ENCODE assay signal across 8 cellular contexts in genomic region chr6:144214622-144215401, GRCh38.
DNase-seq lines count a peak whose midpoint lies in the region; ATAC-seq, FAIRE-seq and TF ChIP-seq lines count a peak whose summit lies in the region.

No MANE protein-coding gene starts in this region.

- peaks cover 0 to 5% of the 10 kb centered on the region in 2 experiments; a peak in 2 of 5 replicates for H3K27me3 ChIP-seq in K562 (ENCODE audit: control insufficient read depth in 2 of 2, insufficient read depth in 2 of 2, low read length in 2 of 2)
- H3K27me3 ChIP-seq in mucosa of stomach (ENCODE audit: control insufficient read depth, insufficient read depth, low read length): no peaks in the 10 kb centered on the region

- intact Hi-C loops in K562 (cut with micrococcal nuclease): loop anchor here (5.0 kb wide), 3 partner anchors 63 to 638 kb away; partner anchors contain the start of gene STX11

- H3K4me3 Mint-ChIP-seq in activated CD8-positive, alpha-beta memory T cell treated with anti-CD3 and anti-CD28 coated beads, Interleukin-2, amount 10 ng/mL, durations not matched to agents 7 days and 5 days: peak overlapping the region; percentile 82
- H3K4me3 Mint-ChIP-seq in type B pancreatic cell: peak overlapping the region; percentile 92

- in situ Hi-C loops in K562 (cut with MboI): loop anchor here (5.0 kb wide), 2 partner anchors 118 to 203 kb away; partner anchors contain the start of gene SF3B5

- no peak for DNase-seq in activated CD8-positive, alpha-beta memory T cell treated with anti-CD3 and anti-CD28 coated beads, Interleukin-2, amount 10 ng/mL, durations not matched to agents 7 days and 5 days
- no peak for DNase-seq in activated CD8-positive, alpha-beta memory T cell treated with anti-CD3 and anti-CD28 coated beads, Interleukin-2, amount 50 U/mL, for 4 hours
- DNase-seq in K562 (ENCODE audit: extremely low read depth in 1 of 4, low spot score in 3 of 4) (no peak), type B pancreatic cell (ENCODE audit: extremely low spot score, unreplicated experiment) (no peak), HEK293T (ENCODE audit: extremely low spot score) (no peak), DMS53 treated with DMSO at 0.1 percent for 48 hours (lab: John Stamatoyannopoulos, UW; ENCODE audit: unreplicated experiment) (no peak), OCI-M2 (lab: John Stamatoyannopoulos, UW; ENCODE audit: unreplicated experiment) (no peak)

- peak overlapping the region; percentile 91 for H3K27ac Mint-ChIP-seq in activated CD8-positive, alpha-beta memory T cell treated with anti-CD3 and anti-CD28 coated beads, Interleukin-2, amount 10 ng/mL, durations not matched to agents 7 days and 5 days
- H3K27ac Mint-ChIP-seq in type B pancreatic cell: peak overlapping the region; percentile 99

- peak overlapping the region; percentile 98 for H3K4me2 ChIP-seq in K562 (ENCODE audit: insufficient read depth, low read length)

- CTCF ChIA-PET in activated CD8-positive, alpha-beta memory T cell treated with anti-CD3 and anti-CD28 coated beads, Interleukin-2, amount 10 ng/mL, durations not matched to agents 7 days and 5 days (lab: Charles Lee): interaction anchor here (1.0 to 6.4 kb wide), 3 partner anchors 63 to 108 kb away, joined by 3 to 44 read pairs (median 7); no protein-coding TSS in a partner anchor
- CTCF ChIA-PET in K562 (lab: Yijun Ruan, JAX; ENCODE audit: low intra/inter-chr PET ratio): no interaction called here
- CTCF ChIA-PET in HEK293T (lab: Yijun Ruan, JAX): no interaction called here

- no peaks in the 10 kb centered on the region for H4K20me1 ChIP-seq in K562 (replicated peaks; ENCODE audit: control insufficient read depth, insufficient read depth, low read length)

- POLR2A ChIA-PET in K562 (lab: Yijun Ruan, JAX) (interaction anchor here (1.0 to 1.8 kb wide), 2 partner anchors 43 to 119 kb away, joined by 4 read pairs; partner anchors contain the start of gene SF3B5), HEK293T (lab: Yijun Ruan, JAX) (interaction anchor here (2.5 kb wide), 1 partner anchor 119 kb away, joined by 7 read pairs; the partner anchor contains the start of gene SF3B5)

- TF ChIP-seq EP300 in K562 (IDR thresholded peaks at IDR 0.05; ENCODE audit: low read length): no peak

- H3K4me3 ChIP-seq in K562 (no peak overlapping the region), mucosa of stomach (ENCODE audit: low read length) (no peak overlapping the region)

- TF ChIP-seq CTCF in K562 (IDR thresholded peaks at IDR 0.05 in 2 of 3, conservative IDR thresholded peaks at IDR 0.05 in 1 of 3; ENCODE audit: insufficient read depth in 2 of 3, low read depth in 1 of 3, low read length in 3 of 3) (no peak), type B pancreatic cell (conservative IDR thresholded peaks at IDR 0.05) (no peak)

- no peak for FAIRE-seq in K562 (lab: Jason Lieb, UNC)

- no peaks in the 10 kb centered on the region for H3K9me3 Mint-ChIP-seq in activated CD8-positive, alpha-beta memory T cell treated with anti-CD3 and anti-CD28 coated beads, Interleukin-2, amount 10 ng/mL, durations not matched to agents 7 days and 5 days (ENCODE audit: low read depth)
- H3K9me3 Mint-ChIP-seq in type B pancreatic cell: no peaks in the 10 kb centered on the region

- H3K9me3 ChIP-seq in K562 (replicated peaks; ENCODE audit: control insufficient read depth, insufficient read depth, low read depth, low read length) (no peaks in the 10 kb centered on the region; the same call in 1 of the 2 replicates), mucosa of stomach (ENCODE audit: control insufficient read depth, low read length) (no peaks in the 10 kb centered on the region)

- peak overlapping the region in 1 of 2 experiments; percentile 94; a peak in 1 of 4 replicates for H3K9ac ChIP-seq in K562 (ENCODE audit: insufficient read depth in 1 of 2, low read depth in 2 of 2, low read length in 2 of 2)
- peak overlapping the region; percentile 84 for H3K9ac ChIP-seq in mucosa of stomach (ENCODE audit: low read length)

- peaks cover 30% of the 10 kb centered on the region for H3K4me1 Mint-ChIP-seq in activated CD8-positive, alpha-beta memory T cell treated with anti-CD3 and anti-CD28 coated beads, Interleukin-2, amount 10 ng/mL, durations not matched to agents 7 days and 5 days
- peaks cover 22% of the 10 kb centered on the region for H3K4me1 Mint-ChIP-seq in type B pancreatic cell (ENCODE audit: unreplicated experiment)

- H3K4me1 ChIP-seq in K562 (replicated peaks in 1 of 2; ENCODE audit: control insufficient read depth in 2 of 2, insufficient read depth in 2 of 2, low read length in 2 of 2): peaks cover 14% of the 10 kb centered on the region in 2 experiments
- H3K4me1 ChIP-seq in mucosa of stomach (ENCODE audit: control insufficient read depth, insufficient read depth, low read length): peaks cover 9% of the 10 kb centered on the region

- H3K9me1 ChIP-seq in K562 (ENCODE audit: control insufficient read depth, insufficient read depth, low read length): no peaks in the 10 kb centered on the region

- peak overlapping the region; percentile 90 for H3K27ac ChIP-seq in K562 (ENCODE audit: extremely low read depth, low read depth, low read length)

- no peak for ATAC-seq in activated CD8-positive, alpha-beta memory T cell treated with anti-CD3 and anti-CD28 coated beads, Interleukin-2, amount 10 ng/mL, durations not matched to agents 7 days and 5 days
- no peak for ATAC-seq in K562

- BruUV-seq in K562 (replicated peaks; lab: Mats Ljungman, UMichigan): no TSS peak

- H3K79me2 ChIP-seq in K562 (ENCODE audit: control insufficient read depth, insufficient read depth, low read length): no peaks in the 10 kb centered on the region

- no peak for TF ChIP-seq RAD21 in K562 (CRISPR knock-in tag; conservative IDR thresholded peaks at IDR 0.05 in 1 of 2, IDR thresholded peaks at IDR 0.05 in 1 of 2)

- 87% methylated on average over 16 of the region's 16 CpGs for WGBS in K562 (ENCODE audit: insufficient coverage, low coverage, missing lambda C conversion rate)

- H2AFZ ChIP-seq in K562 (ENCODE audit: low read depth, low read length): peak overlapping the region; percentile 97

- no peak for TF ChIP-seq POLR2A in K562 (conservative IDR thresholded peaks at IDR 0.05)

- H3K36me3 Mint-ChIP-seq in activated CD8-positive, alpha-beta memory T cell treated with anti-CD3 and anti-CD28 coated beads, Interleukin-2, amount 10 ng/mL, durations not matched to agents 7 days and 5 days: peaks cover 1% of the 10 kb centered on the region
- peaks cover 5% of the 10 kb centered on the region for H3K36me3 Mint-ChIP-seq in type B pancreatic cell

- H3K36me3 ChIP-seq in K562 (ENCODE audit: control insufficient read depth, insufficient read depth, low read length) (no peaks in the 10 kb centered on the region), mucosa of stomach (ENCODE audit: control insufficient read depth, insufficient read depth, low read length) (no peaks in the 10 kb centered on the region)

- H3K27me3 Mint-ChIP-seq in activated CD8-positive, alpha-beta memory T cell treated with anti-CD3 and anti-CD28 coated beads, Interleukin-2, amount 10 ng/mL, durations not matched to agents 7 days and 5 days: peaks cover 17% of the 10 kb centered on the region
- H3K27me3 Mint-ChIP-seq in type B pancreatic cell: peaks cover 20% of the 10 kb centered on the region

TF ChIP-seq in K562, 482 proteins besides CTCF, POLR2A, EP300 and RAD21 (continues in another document):
- no peak for TF ChIP-seq HNRNPH1 (optimal IDR thresholded peaks at IDR 0.05; ENCODE audit: low read depth, low read length)
- 0 out of 2 replicates have a peak, but pooled peaks have one; percentile 8 for TF ChIP-seq ZNF121 (CRISPR knock-in tag; conservative IDR thresholded peaks at IDR 0.05)
- no peak for TF ChIP-seq NFE2 (IDR thresholded peaks at IDR 0.05; ENCODE audit: low read depth)
- TF ChIP-seq COPS2 (conservative IDR thresholded peaks at IDR 0.05): no peak
- TF ChIP-seq, protein P1, sequence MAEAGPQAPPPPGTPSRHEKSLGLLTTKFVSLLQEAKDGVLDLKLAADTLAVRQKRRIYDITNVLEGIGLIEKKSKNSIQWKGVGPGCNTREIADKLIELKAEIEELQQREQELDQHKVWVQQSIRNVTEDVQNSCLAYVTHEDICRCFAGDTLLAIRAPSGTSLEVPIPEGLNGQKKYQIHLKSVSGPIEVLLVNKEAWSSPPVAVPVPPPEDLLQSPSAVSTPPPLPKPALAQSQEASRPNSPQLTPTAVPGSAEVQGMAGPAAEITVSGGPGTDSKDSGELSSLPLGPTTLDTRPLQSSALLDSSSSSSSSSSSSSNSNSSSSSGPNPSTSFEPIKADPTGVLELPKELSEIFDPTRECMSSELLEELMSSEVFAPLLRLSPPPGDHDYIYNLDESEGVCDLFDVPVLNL (CRISPR knock-in tag; IDR thresholded peaks at IDR 0.05; ENCODE audit: low read depth): no peak

TF ChIP-seq in HEK293T, 16 proteins besides CTCF, POLR2A, EP300 and RAD21:
- TF ChIP-seq FOXA1 (IDR thresholded peaks at IDR 0.05): no peak
- TF ChIP-seq, protein P2, sequence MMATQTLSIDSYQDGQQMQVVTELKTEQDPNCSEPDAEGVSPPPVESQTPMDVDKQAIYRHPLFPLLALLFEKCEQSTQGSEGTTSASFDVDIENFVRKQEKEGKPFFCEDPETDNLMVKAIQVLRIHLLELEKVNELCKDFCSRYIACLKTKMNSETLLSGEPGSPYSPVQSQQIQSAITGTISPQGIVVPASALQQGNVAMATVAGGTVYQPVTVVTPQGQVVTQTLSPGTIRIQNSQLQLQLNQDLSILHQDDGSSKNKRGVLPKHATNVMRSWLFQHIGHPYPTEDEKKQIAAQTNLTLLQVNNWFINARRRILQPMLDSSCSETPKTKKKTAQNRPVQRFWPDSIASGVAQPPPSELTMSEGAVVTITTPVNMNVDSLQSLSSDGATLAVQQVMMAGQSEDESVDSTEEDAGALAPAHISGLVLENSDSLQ (IDR thresholded peaks at IDR 0.05): no peak
- no peak for TF ChIP-seq SP1 (IDR thresholded peaks at IDR 0.05)
- no peak for TF ChIP-seq ARNT (IDR thresholded peaks at IDR 0.05)
- TF ChIP-seq BHLHE40 (IDR thresholded peaks at IDR 0.05; ENCODE audit: borderline replicate concordance): no peak
- TF ChIP-seq TARDBP (IDR thresholded peaks at IDR 0.05): no peak
- no peak for TF ChIP-seq HDGF (IDR thresholded peaks at IDR 0.05; ENCODE audit: borderline replicate concordance)
- TF ChIP-seq FOXK2 (IDR thresholded peaks at IDR 0.05): no peak
- no peak for TF ChIP-seq LEF1 (IDR thresholded peaks at IDR 0.05; ENCODE audit: borderline replicate concordance)
- TF ChIP-seq ZNF384 (IDR thresholded peaks at IDR 0.05): no peak
- no peak for TF ChIP-seq L3MBTL2 (conservative IDR thresholded peaks at IDR 0.05)
- TF ChIP-seq SUZ12 (IDR thresholded peaks at IDR 0.05): no peak
- TF ChIP-seq NFRKB (IDR thresholded peaks at IDR 0.05): no peak
- TF ChIP-seq ELF4 (IDR thresholded peaks at IDR 0.05): no peak
- TF ChIP-seq CTBP1 (IDR thresholded peaks at IDR 0.05; ENCODE audit: borderline replicate concordance): no peak
- TF ChIP-seq FOXM1 (IDR thresholded peaks at IDR 0.05; ENCODE audit: borderline replicate concordance): no peak
